ENCODE assay signal across 33 cellular contexts in the genomic region with DNA sequence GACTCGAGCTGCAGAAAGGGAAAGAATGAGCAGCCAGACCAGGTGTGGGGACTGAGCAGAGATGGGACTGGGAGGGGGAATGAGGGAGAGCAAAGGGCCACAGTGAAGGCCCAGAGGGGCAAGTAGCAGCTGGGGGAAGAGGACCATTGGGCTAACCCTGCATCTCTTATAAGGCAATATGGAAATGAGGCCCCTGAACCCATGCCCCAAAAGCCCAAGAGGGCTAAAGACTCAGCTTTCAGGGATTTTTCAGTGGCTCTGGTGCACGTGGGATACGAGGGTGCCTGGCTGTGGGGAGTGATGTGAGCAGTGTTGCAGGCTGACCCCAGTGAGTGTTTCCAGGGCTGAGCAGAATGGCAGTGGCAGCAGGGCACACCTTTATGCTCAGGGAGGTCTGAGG. TPM values are rescaled to one million over a fixed set of nuclear protein-coding genes. Genes with fewer than 3 reads are reported as not detected.
"Had no signal": no experiment of that assay in that cellular context is flagged by ENCODE, and none has a peak within 500 bp of the region (broad histone marks: within the 10 kb centered on the region; RNA-seq: fewer than 3 reads in every experiment).

No MANE protein-coding gene starts in this region.

- H3K27ac ChIP-seq: gastroesophageal sphincter, right lobe of liver, vagina, WERI-Rb-1 had no signal

- H3K4me3 Mint-ChIP-seq: effector memory CD8-positive, alpha-beta T cell; naive B cell; stimulated activated memory B cell treated with anti-CD40 and anti-IgM and Interleukin-4, amounts not matched to agents 10 μg/mL and 1 μg/mL and 100 μg/mL, for 72 hours; stimulated activated naive CD8-positive, alpha-beta T cell treated with anti-CD3 and anti-CD28 coated beads, Interleukin-15, amount 100 ng/mL, for 72 hours; T-helper 1 cell treated with Interleukin-12 subunit alpha and Interleukin-12 subunit beta and Interleukin-4 antibody, amounts not matched to agents 30 μg/mL and 1 μg/mL, for 36 hours; type B pancreatic cell had no signal

- H3K9me3 Mint-ChIP-seq: activated naive CD4-positive, alpha-beta T cell treated with anti-CD3 and anti-CD28 coated beads, Interleukin-2, amount 50 U/mL, for 72 hours; effector memory CD8-positive, alpha-beta T cell; naive B cell; stimulated activated memory B cell treated with anti-CD40 and anti-IgM and Interleukin-4, amounts not matched to agents 10 μg/mL and 1 μg/mL and 100 μg/mL, for 72 hours; stimulated activated naive CD8-positive, alpha-beta T cell treated with anti-CD3 and anti-CD28 coated beads, Interleukin-15, amount 100 ng/mL, for 72 hours; T-helper 1 cell treated with Interleukin-12 subunit alpha and Interleukin-12 subunit beta and Interleukin-4 antibody, amounts not matched to agents 30 μg/mL and 1 μg/mL, for 36 hours; type B pancreatic cell had no signal

- H3K36me3 Mint-ChIP-seq: activated naive CD4-positive, alpha-beta T cell treated with anti-CD3 and anti-CD28 coated beads, Interleukin-2, amount 50 U/mL, for 72 hours; naive B cell; stimulated activated memory B cell treated with anti-CD40 and anti-IgM and Interleukin-4, amounts not matched to agents 10 μg/mL and 1 μg/mL and 100 μg/mL, for 72 hours; type B pancreatic cell had no signal

- H3K27ac Mint-ChIP-seq: effector memory CD8-positive, alpha-beta T cell; stimulated activated memory B cell treated with anti-CD40 and anti-IgM and Interleukin-4, amounts not matched to agents 10 μg/mL and 1 μg/mL and 100 μg/mL, for 72 hours; stimulated activated naive CD8-positive, alpha-beta T cell treated with anti-CD3 and anti-CD28 coated beads, Interleukin-15, amount 100 ng/mL, for 72 hours; T-helper 1 cell treated with Interleukin-12 subunit alpha and Interleukin-12 subunit beta and Interleukin-4 antibody, amounts not matched to agents 30 μg/mL and 1 μg/mL, for 36 hours; type B pancreatic cell had no signal

- ATAC-seq: activated CD4-positive, CD25-positive, alpha-beta regulatory T cell treated with anti-CD3 and anti-CD28 coated beads, Interleukin-2, amount 50 U/mL, for 24 hours; activated naive CD4-positive, alpha-beta T cell treated with anti-CD3 and anti-CD28 coated beads, Interleukin-2, amount 50 U/mL, for 72 hours; effector memory CD8-positive, alpha-beta T cell; gastroesophageal sphincter; right lobe of liver; stimulated activated memory B cell treated with anti-CD40 and anti-IgM and Interleukin-4, amounts not matched to agents 10 μg/mL and 1 μg/mL and 100 μg/mL, for 72 hours; stimulated activated naive CD8-positive, alpha-beta T cell treated with anti-CD3 and anti-CD28 coated beads, Interleukin-15, amount 100 ng/mL, for 72 hours had no signal

- H3K9me3 ChIP-seq: right lobe of liver, vagina had no signal

- H3K4me1 ChIP-seq: gastroesophageal sphincter, right lobe of liver, vagina had no signal

- H3K4me3 ChIP-seq: gastroesophageal sphincter, right lobe of liver, vagina had no signal

- H3K27me3 ChIP-seq: gastroesophageal sphincter, right lobe of liver, vagina had no signal

- H3K36me3 ChIP-seq: gastroesophageal sphincter, right lobe of liver, vagina, WERI-Rb-1 had no signal

- DNase-seq: activated CD4-positive, alpha-beta T cell treated with anti-CD3 and anti-CD28 coated beads for 48 hours; activated CD4-positive, alpha-beta T cell treated with anti-CD3 and anti-CD28 coated beads, Interleukin-2, amount 50 U/mL, for 48 hours; activated CD8-positive, alpha-beta memory T cell treated with anti-CD3 and anti-CD28 coated beads, Interleukin-2, amount 50 U/mL, for 4 hours; activated T-cell treated with anti-CD3 and anti-CD28 coated beads, Interleukin-2, amount 50 U/mL, for 1 hour; anterior cingulate cortex; cortex of kidney; effector memory CD8-positive, alpha-beta T cell; erythroblast; hippocampal formation; left cardiac atrium; left ventricle myocardium superior; naive B cell; occipital lobe; posterior cingulate gyrus; right lobe of liver; small intestine; stimulated activated CD4-positive, alpha-beta T cell treated with anti-CD3 and anti-CD28 coated beads, Interleukin-1b, Interleukin-23, amount 100 ng/mL, for 48 hours; stimulated activated CD4-positive, alpha-beta T cell treated with anti-CD3 and anti-CD28 coated beads, Interleukin-4, amount 100 ng/mL, for 4 hours; stimulated activated CD8-positive, alpha-beta memory T cell treated with anti-CD3 and anti-CD28 coated beads, Interleukin-4, amount 100 ng/mL, for 48 hours; stimulated activated naive CD8-positive, alpha-beta T cell treated with anti-CD3 and anti-CD28 coated beads, Interleukin-15, amount 100 ng/mL, for 72 hours; SW 1271; T-helper 9 cell; WERI-Rb-1 had no signal

- H3K4me1 Mint-ChIP-seq: stimulated activated memory B cell treated with anti-CD40 and anti-IgM and Interleukin-4, amounts not matched to agents 10 μg/mL and 1 μg/mL and 100 μg/mL, for 72 hours had no signal

RNA-seq across cellular contexts. Expression of a gene that starts 0.5 kb away (rescaled TPM):
- total RNA-seq: activated CD8-positive, alpha-beta memory T cell treated with anti-CD3 and anti-CD28 coated beads for 36 hours; activated naive CD4-positive, alpha-beta T cell treated with anti-CD3 and anti-CD28 coated beads, Interleukin-2, amount 50 U/mL, for 72 hours; gastroesophageal sphincter; lung microvascular endothelial cell; mesenteric fat pad; occipital lobe; vagina had no signal

RNA-seq across cellular contexts. Expression of a gene that starts 22.9 kb away (rescaled TPM):
- total RNA-seq: activated CD8-positive, alpha-beta memory T cell treated with anti-CD3 and anti-CD28 coated beads for 36 hours; activated naive CD4-positive, alpha-beta T cell treated with anti-CD3 and anti-CD28 coated beads, Interleukin-2, amount 50 U/mL, for 72 hours; lung microvascular endothelial cell; occipital lobe had no signal

RNA-seq across cellular contexts. Expression of a gene that starts 44.5 kb away (rescaled TPM):
- total RNA-seq: activated CD8-positive, alpha-beta memory T cell treated with anti-CD3 and anti-CD28 coated beads for 36 hours; activated naive CD4-positive, alpha-beta T cell treated with anti-CD3 and anti-CD28 coated beads, Interleukin-2, amount 50 U/mL, for 72 hours; lung microvascular endothelial cell; mesenteric fat pad; occipital lobe had no signal
